Comparison of ENCODE assay signal across 17 cellular contexts in the genomic region with DNA sequence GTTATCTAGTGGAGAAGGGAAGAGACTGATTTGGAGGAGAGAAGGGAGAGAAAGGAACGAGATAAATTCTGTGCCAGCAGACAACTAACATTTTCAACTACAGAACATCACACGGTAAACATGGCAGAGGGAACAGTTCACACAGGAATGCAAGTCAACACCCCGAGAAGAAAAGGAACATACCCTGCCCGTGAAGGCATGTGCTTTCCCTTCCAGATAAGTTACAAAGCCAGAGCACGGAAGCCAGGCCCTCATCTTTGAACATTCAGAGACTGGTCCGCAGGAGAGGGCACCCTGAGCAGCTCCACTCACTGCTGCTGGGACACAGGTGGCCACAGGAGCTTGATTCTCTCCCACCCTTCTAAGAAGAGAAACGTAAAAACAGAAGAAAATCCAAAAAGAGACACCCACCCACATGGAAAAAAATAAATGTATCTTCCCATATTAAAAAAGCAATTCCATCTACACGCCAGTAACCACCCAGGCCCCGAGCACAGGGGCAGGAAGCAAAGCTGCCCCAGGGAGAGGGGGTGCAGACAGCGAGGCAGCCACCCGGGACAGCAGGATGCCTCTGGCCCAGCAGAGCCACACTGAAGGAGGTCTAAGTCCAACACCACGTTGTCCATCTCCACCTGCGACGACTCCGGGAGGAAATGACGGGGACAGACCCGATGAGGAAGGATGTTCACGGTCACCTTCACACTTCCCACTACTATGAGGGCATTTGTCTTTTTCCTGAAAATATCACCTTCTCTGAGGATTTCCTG. TPM values are rescaled to one million over a fixed set of nuclear protein-coding genes. Genes with fewer than 3 reads are reported as not detected.
DNase-seq lines count a peak whose midpoint lies in the region; ATAC-seq and TF ChIP-seq lines count a peak whose summit lies in the region.
"Had no signal": no experiment of that assay in that cellular context is flagged by ENCODE, and none has a peak within 500 bp of the region (broad histone marks: within the 10 kb centered on the region; RNA-seq: fewer than 3 reads in every experiment).

No MANE protein-coding gene starts in this region.

- DNase-seq in activated naive CD8-positive, alpha-beta T cell treated with anti-CD3 and anti-CD28 coated beads for 36 hours = no peak
- no peak for DNase-seq in activated naive CD8-positive, alpha-beta T cell treated with anti-CD3 and anti-CD28 coated beads, Interleukin-2, amount 50 U/mL, for 24 hours
- no peak for DNase-seq in activated naive CD8-positive, alpha-beta T cell treated with anti-CD3 and anti-CD28 coated beads, Interleukin-2, amount 10 ng/mL, durations not matched to agents 7 days and 5 days
- peak; percentile 42 for DNase-seq in lower lobe of right lung
- peak; percentile 26 to 40 for DNase-seq in aorta
- no peak for DNase-seq in NCI-H2081 (lab: John Stamatoyannopoulos, UW)
- DNase-seq: cortex of kidney; HCEC 1CT; naive B cell; NCI-H187; NCI-H345; stimulated activated CD4-positive, alpha-beta T cell treated with anti-CD3 and anti-CD28 coated beads, Interleukin-4, amount 100 ng/mL, for 24 hours; substantia nigra had no signal

- H3K36me3 Mint-ChIP-seq in activated naive CD8-positive, alpha-beta T cell treated with anti-CD3 and anti-CD28 coated beads for 36 hours = peaks cover 61% of the 10 kb centered on the region
- H3K36me3 Mint-ChIP-seq in activated naive CD8-positive, alpha-beta T cell treated with anti-CD3 and anti-CD28 coated beads, Interleukin-2, amount 50 U/mL, for 24 hours (ENCODE audit: low read depth) = peaks cover 64% of the 10 kb centered on the region
- peaks cover 23% of the 10 kb centered on the region for H3K36me3 Mint-ChIP-seq in activated naive CD8-positive, alpha-beta T cell treated with anti-CD3 and anti-CD28 coated beads, Interleukin-2, amount 10 ng/mL, durations not matched to agents 7 days and 5 days

- no peaks in the 10 kb centered on the region for H3K9me3 Mint-ChIP-seq in activated naive CD8-positive, alpha-beta T cell treated with anti-CD3 and anti-CD28 coated beads for 36 hours
- H3K9me3 Mint-ChIP-seq in activated naive CD8-positive, alpha-beta T cell treated with anti-CD3 and anti-CD28 coated beads, Interleukin-2, amount 50 U/mL, for 24 hours = no peaks in the 10 kb centered on the region
- no peaks in the 10 kb centered on the region for H3K9me3 Mint-ChIP-seq in activated naive CD8-positive, alpha-beta T cell treated with anti-CD3 and anti-CD28 coated beads, Interleukin-2, amount 10 ng/mL, durations not matched to agents 7 days and 5 days
- H3K9me3 Mint-ChIP-seq: IgD-negative memory B cell, memory B cell, naive B cell had no signal

- no peaks in the 10 kb centered on the region for H3K27me3 Mint-ChIP-seq in activated naive CD8-positive, alpha-beta T cell treated with anti-CD3 and anti-CD28 coated beads for 36 hours
- H3K27me3 Mint-ChIP-seq in activated naive CD8-positive, alpha-beta T cell treated with anti-CD3 and anti-CD28 coated beads, Interleukin-2, amount 50 U/mL, for 24 hours = no peaks in the 10 kb centered on the region
- no peaks in the 10 kb centered on the region for H3K27me3 Mint-ChIP-seq in activated naive CD8-positive, alpha-beta T cell treated with anti-CD3 and anti-CD28 coated beads, Interleukin-2, amount 10 ng/mL, durations not matched to agents 7 days and 5 days
- H3K27me3 Mint-ChIP-seq: IgD-negative memory B cell, memory B cell, naive B cell had no signal

- POLR2A ChIA-PET in activated naive CD8-positive, alpha-beta T cell treated with anti-CD3 and anti-CD28 coated beads, Interleukin-2, amount 10 ng/mL, durations not matched to agents 7 days and 5 days (lab: Charles Lee) = interaction anchor here (0.7 kb wide), 1 partner anchor 332 kb away, joined by 3 read pairs; no protein-coding TSS in a partner anchor

- H3K27ac Mint-ChIP-seq in activated naive CD8-positive, alpha-beta T cell treated with anti-CD3 and anti-CD28 coated beads for 36 hours = peak overlapping the region; percentile 23
- H3K27ac Mint-ChIP-seq in activated naive CD8-positive, alpha-beta T cell treated with anti-CD3 and anti-CD28 coated beads, Interleukin-2, amount 50 U/mL, for 24 hours = no peak overlapping the region
- H3K27ac Mint-ChIP-seq in activated naive CD8-positive, alpha-beta T cell treated with anti-CD3 and anti-CD28 coated beads, Interleukin-2, amount 10 ng/mL, durations not matched to agents 7 days and 5 days = peak overlapping the region; percentile 3
- H3K27ac Mint-ChIP-seq: memory B cell had no signal

- H3K4me3 ChIP-seq in lower lobe of right lung = no peak overlapping the region
- H3K4me3 ChIP-seq in aorta (ENCODE audit: low read length in 2 of 2) = no peak overlapping the region
- H3K4me3 ChIP-seq: smooth muscle cell had no signal

- H3K27me3 ChIP-seq in lower lobe of right lung (ENCODE audit: low read depth) (no peaks in the 10 kb centered on the region), aorta (ENCODE audit: control insufficient read depth in 1 of 2, insufficient read depth in 2 of 2, low read length in 1 of 2) (no peaks in the 10 kb centered on the region)

- intact Hi-C loops in lower lobe of right lung (cut with DNase I) (no loop called here), aorta (cut with DNase I) (no loop called here)

- H3K36me3 ChIP-seq in lower lobe of right lung = peaks cover 79% of the 10 kb centered on the region
- H3K36me3 ChIP-seq in aorta (ENCODE audit: control insufficient read depth in 1 of 2, insufficient read depth in 2 of 2, low read length in 1 of 2) = peaks cover 0 to 11% of the 10 kb centered on the region in 2 donors

- no peak for ATAC-seq in activated naive CD8-positive, alpha-beta T cell treated with anti-CD3 and anti-CD28 coated beads, Interleukin-2, amount 50 U/mL, for 24 hours
- ATAC-seq in activated naive CD8-positive, alpha-beta T cell treated with anti-CD3 and anti-CD28 coated beads, Interleukin-2, amount 10 ng/mL, durations not matched to agents 7 days and 5 days (ENCODE audit: low read depth) = no peak
- ATAC-seq in lower lobe of right lung (peak; percentile 22 to 37), aorta (ENCODE audit: low FRiP score) (no peak), HG02678 (IDR thresholded peaks at IDR 0.05; ENCODE audit: unreplicated experiment) (no peak)

- H3K4me1 ChIP-seq in lower lobe of right lung (peaks cover 27% of the 10 kb centered on the region), aorta (ENCODE audit: control insufficient read depth in 1 of 2, insufficient read depth in 2 of 2, low read length in 2 of 2) (no peaks in the 10 kb centered on the region)

- peak overlapping the region; percentile 64 for H3K27ac ChIP-seq in lower lobe of right lung
- H3K27ac ChIP-seq in aorta (ENCODE audit: low read depth in 1 of 2, low read length in 2 of 2) = no peak overlapping the region

- no peak for TF ChIP-seq CTCF in lower lobe of right lung (IDR thresholded peaks at IDR 0.05)

- peaks cover 31% of the 10 kb centered on the region for H3K4me1 Mint-ChIP-seq in activated naive CD8-positive, alpha-beta T cell treated with anti-CD3 and anti-CD28 coated beads for 36 hours
- H3K4me1 Mint-ChIP-seq in activated naive CD8-positive, alpha-beta T cell treated with anti-CD3 and anti-CD28 coated beads, Interleukin-2, amount 50 U/mL, for 24 hours = peaks cover 46% of the 10 kb centered on the region
- peaks cover 17% of the 10 kb centered on the region for H3K4me1 Mint-ChIP-seq in activated naive CD8-positive, alpha-beta T cell treated with anti-CD3 and anti-CD28 coated beads, Interleukin-2, amount 10 ng/mL, durations not matched to agents 7 days and 5 days

- 84 to 86% methylated on average over 18 of the region's 18 CpGs for WGBS in aorta, 2 donors

- H3K9me3 ChIP-seq in lower lobe of right lung (no peaks in the 10 kb centered on the region), aorta (ENCODE audit: control insufficient read depth, low read length) (no peaks in the 10 kb centered on the region)

- H3K4me3 Mint-ChIP-seq in activated naive CD8-positive, alpha-beta T cell treated with anti-CD3 and anti-CD28 coated beads for 36 hours = peak overlapping the region; percentile 32
- no peak overlapping the region for H3K4me3 Mint-ChIP-seq in activated naive CD8-positive, alpha-beta T cell treated with anti-CD3 and anti-CD28 coated beads, Interleukin-2, amount 50 U/mL, for 24 hours
- no peak overlapping the region for H3K4me3 Mint-ChIP-seq in activated naive CD8-positive, alpha-beta T cell treated with anti-CD3 and anti-CD28 coated beads, Interleukin-2, amount 10 ng/mL, durations not matched to agents 7 days and 5 days
- H3K4me3 Mint-ChIP-seq: IgD-negative memory B cell, memory B cell had no signal

RNA-seq across cellular contexts. Expression of gene CYTH1, which starts 14.2 kb away (rescaled TPM):
- total RNA-seq in activated naive CD8-positive, alpha-beta T cell treated with anti-CD3 and anti-CD28 coated beads for 36 hours = 10 to 100 TPM; 88.9 to 89.6 TPM
- total RNA-seq in activated naive CD8-positive, alpha-beta T cell treated with anti-CD3 and anti-CD28 coated beads, Interleukin-2, amount 10 ng/mL, durations not matched to agents 7 days and 5 days = 100 to 1,000 TPM; 180 to 200 TPM
- total RNA-seq in lower lobe of right lung (110 TPM), aorta (10 to 100 TPM; 45.0 to 66.8 TPM)
- polyA plus RNA-seq in aorta = 10 to 100 TPM; 20.3 to 20.4 TPM

RNA-seq across cellular contexts. Expression of gene USP36, which starts 44.3 kb away (rescaled TPM):
- 100 to 1,000 TPM; 126 to 128 TPM for total RNA-seq in activated naive CD8-positive, alpha-beta T cell treated with anti-CD3 and anti-CD28 coated beads for 36 hours
- 10 to 100 TPM; 87.8 to 94.3 TPM for total RNA-seq in activated naive CD8-positive, alpha-beta T cell treated with anti-CD3 and anti-CD28 coated beads, Interleukin-2, amount 10 ng/mL, durations not matched to agents 7 days and 5 days
- total RNA-seq in lower lobe of right lung = 58.6 TPM
- total RNA-seq in aorta = 10 to 100 TPM; 64.6 to 68.1 TPM
- 10 to 100 TPM in 1 of 2 donors, 1 to 10 TPM in 1; 5.9 to 33.4 TPM for polyA plus RNA-seq in aorta

Comparison
In these comparisons a context has a peak if more than half of its experiments do, and no peak if none do; other contexts are left out.
1. DNase-seq: peak in lower lobe of right lung (single experiment) and aorta (2 of 2); none in activated naive CD8-positive, alpha-beta T cell treated with anti-CD3 and anti-CD28 coated beads for 36 hours (single experiment), activated naive CD8-positive, alpha-beta T cell treated with anti-CD3 and anti-CD28 coated beads, Interleukin-2, amount 50 U/mL, for 24 hours (single experiment), activated naive CD8-positive, alpha-beta T cell treated with anti-CD3 and anti-CD28 coated beads, Interleukin-2, amount 10 ng/mL, durations not matched to agents 7 days and 5 days (single experiment) and NCI-H2081 (0 of 2).
2. ATAC-seq: peak in lower lobe of right lung (2 of 2); none in activated naive CD8-positive, alpha-beta T cell treated with anti-CD3 and anti-CD28 coated beads, Interleukin-2, amount 50 U/mL, for 24 hours (single experiment), activated naive CD8-positive, alpha-beta T cell treated with anti-CD3 and anti-CD28 coated beads, Interleukin-2, amount 10 ng/mL, durations not matched to agents 7 days and 5 days (single experiment), aorta (single experiment) and HG02678 (single experiment).